ENCODE assay signal across 1 cellular context in the genomic region with DNA sequence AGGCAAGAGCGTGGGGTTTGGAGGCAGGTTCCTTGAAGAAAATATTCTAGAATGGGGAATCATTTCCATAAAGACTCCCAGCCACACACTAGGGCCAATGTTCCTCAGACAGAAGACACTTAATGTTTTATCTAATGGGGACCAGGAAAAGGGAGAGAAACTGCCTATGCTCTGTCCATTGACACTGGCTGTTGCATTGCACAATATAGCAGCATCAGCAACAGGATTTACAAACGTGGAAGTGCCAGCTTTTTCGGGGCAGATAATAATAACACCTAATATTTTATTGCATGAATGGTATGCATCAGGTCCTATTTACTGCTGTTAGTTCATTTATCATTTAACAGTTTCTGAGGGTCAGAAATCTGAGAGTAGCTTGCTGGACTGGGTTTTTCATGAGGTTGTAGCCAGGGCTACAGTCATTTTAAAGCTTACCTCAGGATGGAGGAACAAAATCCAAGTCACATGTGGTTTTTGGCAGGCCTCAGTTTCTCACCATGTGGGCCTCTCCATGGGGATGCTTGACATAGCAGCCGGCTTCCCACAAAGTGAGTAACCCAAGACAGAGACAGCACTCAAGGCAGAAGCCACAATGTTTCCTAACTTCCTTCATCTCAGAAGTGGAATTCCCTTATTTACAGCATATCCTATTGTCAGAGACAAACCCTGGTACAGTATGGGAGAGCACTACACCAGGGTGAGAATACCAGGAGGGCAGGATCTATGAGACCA.
A peak's percentile ranks its signal among the peaks of the same experiment; 100 is the strongest.
TF ChIP-seq lines count a peak whose summit lies in the region.

No MANE protein-coding gene starts in this region.

TF ChIP-seq in HepG2, 621 proteins besides CTCF, POLR2A, EP300 and RAD21:
- TF ChIP-seq CEBPB (IDR thresholded peaks at IDR 0.05; ENCODE audit: borderline replicate concordance, low read depth, low read length) (peak; percentile 61; the same call in 1 of the 2 replicates), HNRNPUL1 (IDR thresholded peaks at IDR 0.05; ENCODE audit: low read depth, low read length) (no peak)
- TF ChIP-seq, protein P1, sequence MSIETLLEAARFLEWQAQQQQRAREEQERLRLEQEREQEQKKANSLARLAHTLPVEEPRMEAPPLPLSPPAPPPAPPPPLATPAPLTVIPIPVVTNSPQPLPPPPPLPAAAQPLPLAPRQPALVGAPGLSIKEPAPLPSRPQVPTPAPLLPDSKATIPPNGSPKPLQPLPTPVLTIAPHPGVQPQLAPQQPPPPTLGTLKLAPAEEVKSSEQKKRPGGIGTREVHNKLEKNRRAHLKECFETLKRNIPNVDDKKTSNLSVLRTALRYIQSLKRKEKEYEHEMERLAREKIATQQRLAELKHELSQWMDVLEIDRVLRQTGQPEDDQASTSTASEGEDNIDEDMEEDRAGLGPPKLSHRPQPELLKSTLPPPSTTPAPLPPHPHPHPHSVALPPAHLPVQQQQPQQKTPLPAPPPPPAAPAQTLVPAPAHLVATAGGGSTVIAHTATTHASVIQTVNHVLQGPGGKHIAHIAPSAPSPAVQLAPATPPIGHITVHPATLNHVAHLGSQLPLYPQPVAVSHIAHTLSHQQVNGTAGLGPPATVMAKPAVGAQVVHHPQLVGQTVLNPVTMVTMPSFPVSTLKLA (IDR thresholded peaks at IDR 0.05) = peak; percentile 82
